In genomic region chr13:91361755-91362271, GRCh38 we compare ENCODE assay signal across 16 cellular contexts. TPM values are rescaled to one million over a fixed set of nuclear protein-coding genes. Genes with fewer than 3 reads are reported as not detected.
"Had no signal": no experiment of that assay in that cellular context is flagged by ENCODE, and none has a peak within 500 bp of the region (broad histone marks: within the 10 kb centered on the region; RNA-seq: fewer than 3 reads in every experiment).

No MANE protein-coding gene starts in this region.

- H3K36me3 ChIP-seq: neutrophil, right atrium auricular region, suprapubic skin had no signal

- H3K27me3 Mint-ChIP-seq: activated naive CD4-positive, alpha-beta T cell treated with anti-CD3 and anti-CD28 coated beads, Interleukin-2, amount 10 ng/mL, durations not matched to agents 7 days and 5 days; naive thymus-derived CD8-positive, alpha-beta T cell; stimulated activated naive CD8-positive, alpha-beta T cell treated with anti-CD3 and anti-CD28 coated beads, Interleukin-15, Interleukin-2, amounts not matched to agents 100 ng/mL and 50 ng/mL, for 24 hours had no signal

- H3K9me3 ChIP-seq: neutrophil, right atrium auricular region, suprapubic skin had no signal

- H3K4me3 Mint-ChIP-seq: activated naive CD4-positive, alpha-beta T cell treated with anti-CD3 and anti-CD28 coated beads, Interleukin-2, amount 10 ng/mL, durations not matched to agents 7 days and 5 days; naive thymus-derived CD8-positive, alpha-beta T cell; stimulated activated naive CD8-positive, alpha-beta T cell treated with anti-CD3 and anti-CD28 coated beads, Interleukin-15, Interleukin-2, amounts not matched to agents 100 ng/mL and 50 ng/mL, for 24 hours had no signal

- H3K27ac ChIP-seq: coronary artery, neutrophil, right atrium auricular region, skin epidermis, suprapubic skin had no signal

- H3K27me3 ChIP-seq: neutrophil, right atrium auricular region, suprapubic skin had no signal

- H3K9me3 Mint-ChIP-seq: activated naive CD4-positive, alpha-beta T cell treated with anti-CD3 and anti-CD28 coated beads, Interleukin-2, amount 10 ng/mL, durations not matched to agents 7 days and 5 days; naive thymus-derived CD8-positive, alpha-beta T cell; stimulated activated naive CD8-positive, alpha-beta T cell treated with anti-CD3 and anti-CD28 coated beads, Interleukin-15, Interleukin-2, amounts not matched to agents 100 ng/mL and 50 ng/mL, for 24 hours had no signal

- H3K4me3 ChIP-seq: coronary artery, right atrium auricular region, skin epidermis, suprapubic skin had no signal

- H3K4me1 ChIP-seq: right atrium auricular region, suprapubic skin had no signal

- ATAC-seq: esophagus mucosa; left colon; naive thymus-derived CD8-positive, alpha-beta T cell had no signal

- DNase-seq: activated CD4-positive, CD25-positive, alpha-beta regulatory T cell treated with anti-CD3 and anti-CD28 coated beads, Interleukin-2, amount 50 U/mL, for 72 hours; activated naive CD4-positive, alpha-beta T cell treated with anti-CD3 and anti-CD28 coated beads, Interleukin-2, amount 10 ng/mL, durations not matched to agents 7 days and 5 days; caudate nucleus; left colon; naive thymus-derived CD8-positive, alpha-beta T cell; posterior cingulate gyrus; T-helper 9 cell; trophoblast cell had no signal

- H3K27ac Mint-ChIP-seq: activated naive CD4-positive, alpha-beta T cell treated with anti-CD3 and anti-CD28 coated beads, Interleukin-2, amount 10 ng/mL, durations not matched to agents 7 days and 5 days; naive thymus-derived CD8-positive, alpha-beta T cell; stimulated activated naive CD8-positive, alpha-beta T cell treated with anti-CD3 and anti-CD28 coated beads, Interleukin-15, Interleukin-2, amounts not matched to agents 100 ng/mL and 50 ng/mL, for 24 hours had no signal

- FAIRE-seq: islet of Langerhans had no signal

RNA-seq across cellular contexts. Expression of gene GPC5, which starts 36.6 kb away (rescaled TPM):
- total RNA-seq: esophagus mucosa; naive thymus-derived CD8-positive, alpha-beta T cell had no signal
- polyA plus RNA-seq: naive thymus-derived CD8-positive, alpha-beta T cell had no signal
